ENCODE assay signal across 22 cellular contexts in the genomic region with DNA sequence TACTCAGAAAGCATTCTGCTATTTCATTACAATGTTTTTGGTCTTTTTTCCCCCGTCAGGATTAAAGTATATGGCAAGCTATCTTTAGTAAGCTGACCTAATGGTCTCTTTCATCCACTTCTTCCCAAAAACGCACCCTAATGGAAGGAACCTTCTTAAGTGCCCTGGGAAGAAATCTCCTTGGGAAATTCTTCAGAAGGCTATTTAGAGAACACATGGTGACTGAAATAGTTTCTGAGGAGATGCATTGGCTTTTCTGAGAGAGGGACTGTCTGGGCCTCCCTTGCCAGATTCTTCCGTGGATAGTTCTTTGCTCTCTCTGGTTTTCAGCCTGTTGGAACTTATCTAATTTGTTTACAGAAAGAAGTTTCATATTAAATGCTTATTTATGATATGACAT.
DNase-seq lines count a peak whose midpoint lies in the region; ATAC-seq, FAIRE-seq and TF ChIP-seq lines count a peak whose summit lies in the region.
"Had no signal": no experiment of that assay in that cellular context is flagged by ENCODE, and none has a peak within 500 bp of the region (broad histone marks: within the 10 kb centered on the region; RNA-seq: fewer than 3 reads in every experiment).

No MANE protein-coding gene starts in this region.

- H3F3A ChIP-seq in neural progenitor cell (ENCODE audit: low read depth) = no peaks in the 10 kb centered on the region

- TF ChIP-seq RAD21 in K562 (CRISPR knock-in tag; conservative IDR thresholded peaks at IDR 0.05 in 1 of 2, IDR thresholded peaks at IDR 0.05 in 1 of 2) = no peak

- TF ChIP-seq POLR2A in K562 (conservative IDR thresholded peaks at IDR 0.05) = no peak

- DNase-seq in cardiac muscle cell (ENCODE audit: low read depth in 1 of 2, low spot score in 1 of 2) = peak in 1 of 2 donors; percentile 43
- no peak for DNase-seq in right cardiac atrium
- DNase-seq in K562 (ENCODE audit: extremely low read depth in 1 of 4, low spot score in 3 of 4) = no peak
- DNase-seq in neural progenitor cell (ENCODE audit: low spot score) = no peak
- DNase-seq in NCI-H187 (lab: John Stamatoyannopoulos, UW) = no peak
- DNase-seq: 8988T, DMS153, DND-41, GM23248, HFFc6, IMR-90, MM.1S, NCI-H2029 treated with DMSO at 0.1 percent for 48 hours, NCI-H226, NCI-H510A, NCI-H69, SJCRH30 had no signal

- H4K20me1 ChIP-seq in K562 (replicated peaks; ENCODE audit: control insufficient read depth, insufficient read depth, low read length) (no peaks in the 10 kb centered on the region), neural progenitor cell (ENCODE audit: low read depth) (no peaks in the 10 kb centered on the region)

- no peaks in the 10 kb centered on the region for H3K9me3 Mint-ChIP-seq in neural progenitor cell
- H3K9me3 Mint-ChIP-seq: HFFc6 had no signal

- peaks cover 29% of the 10 kb centered on the region for H3K4me1 ChIP-seq in cardiac muscle cell (ENCODE audit: low read depth)
- H3K4me1 ChIP-seq in right cardiac atrium (ENCODE audit: control insufficient read depth, insufficient read depth, low read length) = no peaks in the 10 kb centered on the region
- no peaks in the 10 kb centered on the region for H3K4me1 ChIP-seq in K562 (replicated peaks in 1 of 2; ENCODE audit: control insufficient read depth in 2 of 2, insufficient read depth in 2 of 2, low read length in 2 of 2)
- no peaks in the 10 kb centered on the region for H3K4me1 ChIP-seq in neural progenitor cell
- H3K4me1 ChIP-seq: SJCRH30 had no signal

- H3K27me3 ChIP-seq in cardiac muscle cell (no peaks in the 10 kb centered on the region), right cardiac atrium (ENCODE audit: control insufficient read depth, insufficient read depth) (no peaks in the 10 kb centered on the region), K562 (ENCODE audit: control insufficient read depth in 2 of 2, insufficient read depth in 2 of 2, low read length in 2 of 2) (no peaks in the 10 kb centered on the region), neural progenitor cell (no peaks in the 10 kb centered on the region)
- H3K27me3 ChIP-seq: SJCRH30 had no signal

- H3K79me2 ChIP-seq in K562 (ENCODE audit: control insufficient read depth, insufficient read depth, low read length) (no peaks in the 10 kb centered on the region), neural progenitor cell (ENCODE audit: low read depth) (no peaks in the 10 kb centered on the region)

- H3K4me3 Mint-ChIP-seq in neural progenitor cell = no peak overlapping the region
- H3K4me3 Mint-ChIP-seq: HFFc6 had no signal

- WGBS in right cardiac atrium = 63% methylated on average over 3 of the region's 3 CpGs
- WGBS in K562 (ENCODE audit: insufficient coverage, low coverage, missing lambda C conversion rate) = 41% methylated on average over 3 of the region's 3 CpGs

- H3K36me3 ChIP-seq in cardiac muscle cell (no peaks in the 10 kb centered on the region), K562 (ENCODE audit: control insufficient read depth, insufficient read depth, low read length) (no peaks in the 10 kb centered on the region), neural progenitor cell (no peaks in the 10 kb centered on the region)
- H3K36me3 ChIP-seq: HAP-1, SJCRH30 had no signal

- H3K36me3 Mint-ChIP-seq in neural progenitor cell = no peaks in the 10 kb centered on the region

- H3K9me3 ChIP-seq in cardiac muscle cell (ENCODE audit: low read depth) = no peaks in the 10 kb centered on the region
- H3K9me3 ChIP-seq in right cardiac atrium (ENCODE audit: control insufficient read depth, low read length) = no peaks in the 10 kb centered on the region
- no peaks in the 10 kb centered on the region for H3K9me3 ChIP-seq in K562 (replicated peaks; ENCODE audit: control insufficient read depth, insufficient read depth, low read depth, low read length)
- H3K9me3 ChIP-seq in neural progenitor cell (ENCODE audit: low read depth) = no peaks in the 10 kb centered on the region
- H3K9me3 ChIP-seq: HAP-1, SJCRH30 had no signal

- in situ Hi-C loops in K562 (cut with MboI) = no loop called here

- intact Hi-C loops in right cardiac atrium (cut with DNase I) = no loop called here
- intact Hi-C loops in K562 (cut with micrococcal nuclease) = no loop called here

- H2AFZ ChIP-seq in K562 (ENCODE audit: low read depth, low read length) (peak overlapping the region; percentile 64), neural progenitor cell (replicated peaks) (peak overlapping the region; percentile 9)
- H2AFZ ChIP-seq: GM23248 had no signal

- H3K27ac ChIP-seq in cardiac muscle cell (peak overlapping the region; percentile 93), right cardiac atrium (ENCODE audit: low read length) (no peak overlapping the region), K562 (ENCODE audit: extremely low read depth, low read depth, low read length) (no peak overlapping the region), neural progenitor cell (no peak overlapping the region)
- H3K27ac ChIP-seq: GM23248, KMS-11, SJCRH30 had no signal

- peaks cover 3% of the 10 kb centered on the region for H3K27me3 Mint-ChIP-seq in neural progenitor cell (ENCODE audit: insufficient read depth, low read depth)

- H3K9me1 ChIP-seq in K562 (ENCODE audit: control insufficient read depth, insufficient read depth, low read length) = no peaks in the 10 kb centered on the region

- ATAC-seq in right cardiac atrium (no peak), K562 (no peak), GM18519 (IDR thresholded peaks at IDR 0.05; ENCODE audit: low FRiP score, unreplicated experiment) (no peak), HG02610 (IDR thresholded peaks at IDR 0.05; ENCODE audit: unreplicated experiment) (no peak)
- ATAC-seq: SK-N-SH treated with all-trans-retinoic acid at 6 μM for 48 hours had no signal

- H3K27ac Mint-ChIP-seq in neural progenitor cell = no peak overlapping the region
- H3K27ac Mint-ChIP-seq: HFFc6 had no signal

- TF ChIP-seq CTCF in cardiac muscle cell (IDR thresholded peaks at IDR 0.05; ENCODE audit: low read depth, low read length) (no peak), K562 (IDR thresholded peaks at IDR 0.05 in 2 of 3, conservative IDR thresholded peaks at IDR 0.05 in 1 of 3; ENCODE audit: insufficient read depth in 2 of 3, low read depth in 1 of 3, low read length in 3 of 3) (no peak), neural progenitor cell (IDR thresholded peaks at IDR 0.05) (no peak)

- FAIRE-seq in K562 (lab: Jason Lieb, UNC) = no peak

- H3K4me2 ChIP-seq in K562 (ENCODE audit: insufficient read depth, low read length) (no peak overlapping the region), neural progenitor cell (no peak overlapping the region)
- H3K4me2 ChIP-seq: KMS-11 had no signal

- POLR2A ChIA-PET in K562 (lab: Yijun Ruan, JAX) = no interaction called here

- H3K4me1 Mint-ChIP-seq in neural progenitor cell = no peaks in the 10 kb centered on the region

- H3K9ac ChIP-seq in K562 (ENCODE audit: insufficient read depth in 1 of 2, low read depth in 2 of 2, low read length in 2 of 2) (no peak overlapping the region), neural progenitor cell (no peak overlapping the region)
- H3K9ac ChIP-seq: GM23248, KMS-11 had no signal

- no peak for TF ChIP-seq EP300 in K562 (IDR thresholded peaks at IDR 0.05; ENCODE audit: low read length)

- BruUV-seq in K562 (replicated peaks; lab: Mats Ljungman, UMichigan) = no TSS peak

- CTCF ChIA-PET in K562 (lab: Yijun Ruan, JAX; ENCODE audit: low intra/inter-chr PET ratio) = interaction anchor here (0.6 kb wide), 1 partner anchor 681 kb away, joined by 4 read pairs; no protein-coding TSS in a partner anchor

- H3K4me3 ChIP-seq in cardiac muscle cell = no peak overlapping the region
- H3K4me3 ChIP-seq in right cardiac atrium (ENCODE audit: low read length) = no peak overlapping the region
- no peak overlapping the region for H3K4me3 ChIP-seq in K562
- H3K4me3 ChIP-seq in neural progenitor cell = no peak overlapping the region
- H3K4me3 ChIP-seq: GM23248, HAP-1, SJCRH30 had no signal

TF ChIP-seq in K562, 482 proteins besides CTCF, POLR2A, EP300 and RAD21:
- no peak for TF ChIP-seq ZNF143 (CRISPR knock-in tag; IDR thresholded peaks at IDR 0.05)
- no peak for TF ChIP-seq ZNF780A (CRISPR knock-in tag; IDR thresholded peaks at IDR 0.05)
- TF ChIP-seq SIN3A (IDR thresholded peaks at IDR 0.05; ENCODE audit: borderline replicate concordance in 2 of 2, control insufficient read depth in 1 of 2, low read depth in 2 of 2, low read length in 2 of 2) = no peak
